24 cellular contexts compared by ENCODE assay signal in the genomic region with DNA sequence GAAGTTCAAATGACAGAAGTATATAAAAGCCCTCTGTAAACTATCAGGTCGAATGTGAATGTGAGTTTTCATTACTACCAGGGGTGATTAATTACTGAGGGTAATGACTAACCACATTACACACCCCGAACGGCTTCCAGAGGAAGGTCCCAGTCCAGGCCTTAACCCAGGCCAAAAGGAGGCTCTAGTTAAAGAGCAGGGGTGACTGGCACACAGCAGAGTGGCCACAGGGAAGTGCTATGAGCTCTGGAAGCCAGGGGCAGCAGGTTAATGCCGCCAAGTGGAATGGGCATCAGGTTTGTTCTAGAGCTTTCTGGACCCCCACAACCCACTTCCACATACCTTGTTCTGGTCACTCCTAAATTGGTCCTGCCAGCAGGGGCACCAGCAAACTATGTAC.
DNase-seq lines count a peak whose midpoint lies in the region; ATAC-seq, FAIRE-seq and TF ChIP-seq lines count a peak whose summit lies in the region.
"Had no signal": no experiment of that assay in that cellular context is flagged by ENCODE, and none has a peak within 500 bp of the region (broad histone marks: within the 10 kb centered on the region; RNA-seq: fewer than 3 reads in every experiment).

No MANE protein-coding gene starts in this region.

- no peaks in the 10 kb centered on the region for H3K9me3 ChIP-seq in astrocyte (ENCODE audit: insufficient read depth, low read depth, low read length)
- no peaks in the 10 kb centered on the region for H3K9me3 ChIP-seq in small intestine (ENCODE audit: control insufficient read depth, low read depth)
- H3K9me3 ChIP-seq: sigmoid colon had no signal

- WGBS in small intestine, 3 donors = 32 to 64% (median 36%) methylated on average over 4 of the region's 4 CpGs

- H3K4me1 Mint-ChIP-seq in IgD-negative memory B cell (peaks cover 22 to 47% (median 41%) of the 10 kb centered on the region in 3 donors), astrocyte (ENCODE audit: low read depth, unreplicated experiment) (peaks cover 9% of the 10 kb centered on the region)
- H3K4me1 Mint-ChIP-seq in naive thymus-derived CD8-positive, alpha-beta T cell = peaks cover 0 to 16% (median 0%) of the 10 kb centered on the region in 4 donors

- H3K27ac ChIP-seq in astrocyte (ENCODE audit: low read depth, low read length) (no peak overlapping the region), small intestine (ENCODE audit: low read depth in 1 of 2, low read length in 1 of 2) (peak overlapping the region in 1 of 2 donors; percentile 33)
- H3K27ac ChIP-seq: cardiac muscle cell, parathyroid adenoma, SK-N-MC had no signal

- FAIRE-seq in astrocyte (lab: Jason Lieb, UNC) = no peak
- FAIRE-seq in small intestine (lab: Jason Lieb, UNC) = no peak
- FAIRE-seq: D721Med, endometrium, GM12891 had no signal

- peaks cover 3% of the 10 kb centered on the region for H3K4me1 ChIP-seq in astrocyte (ENCODE audit: insufficient read depth, low read length)
- peaks cover 0 to 2% of the 10 kb centered on the region in 2 donors for H3K4me1 ChIP-seq in small intestine (ENCODE audit: control insufficient read depth in 2 of 2, insufficient read depth in 1 of 2, low read depth in 1 of 2, low read length in 1 of 2)
- H3K4me1 ChIP-seq: parathyroid adenoma had no signal

- DNase-seq in astrocyte (ENCODE audit: low read depth) (peak; percentile 18), kidney tubule cell (ENCODE audit: low spot score) (peak; percentile 33), small intestine (peak; percentile 63), epidermal melanocyte (ENCODE audit: insufficient read length, low spot score) (no peak), Ammon's horn (ENCODE audit: low spot score) (no peak)
- DNase-seq in naive thymus-derived CD8-positive, alpha-beta T cell = no peak
- DNase-seq: activated CD4-positive, alpha-beta T cell treated with anti-CD3 and anti-CD28 coated beads for 4 hours; activated naive CD4-positive, alpha-beta T cell; activated T-cell treated with anti-CD3 and anti-CD28 coated beads, Interleukin-2, amount 50 U/mL, for 4 hours; H7; left cardiac atrium; natural killer cell; NCI-H1694 treated with DMSO at 0.1 percent for 48 hours; NCI-H2171; NCI-H524 treated with DMSO at 0.1 percent for 48 hours; sigmoid colon had no signal

- no peak overlapping the region for H3K4me2 ChIP-seq in astrocyte (ENCODE audit: low read length)

- no peak overlapping the region for H2AFZ ChIP-seq in astrocyte (ENCODE audit: low read depth, low read length)
- H2AFZ ChIP-seq: parathyroid adenoma had no signal

- H3K9ac ChIP-seq in astrocyte (ENCODE audit: low read length) = no peak overlapping the region
- H3K9ac ChIP-seq: parathyroid adenoma had no signal

- no peaks in the 10 kb centered on the region for H3K79me2 ChIP-seq in astrocyte (ENCODE audit: insufficient read depth, low read length)
- H3K79me2 ChIP-seq: parathyroid adenoma had no signal

- H3K4me3 Mint-ChIP-seq in IgD-negative memory B cell (peak overlapping the region in 1 of 4 donors; percentile 51), astrocyte (ENCODE audit: unreplicated experiment) (no peak overlapping the region)
- no peak overlapping the region for H3K4me3 Mint-ChIP-seq in naive thymus-derived CD8-positive, alpha-beta T cell
- H3K4me3 Mint-ChIP-seq: activated T-cell treated with anti-CD3 and anti-CD28 coated beads, Interleukin-2, amount 50 U/mL, for 4 hours; natural killer cell; T-helper 1 cell treated with Interleukin-12 subunit alpha and Interleukin-12 subunit beta and Interleukin-4 antibody, amounts not matched to agents 30 μg/mL and 1 μg/mL, for 36 hours had no signal

- H3K36me3 Mint-ChIP-seq in IgD-negative memory B cell (peaks cover 21% of the 10 kb centered on the region), astrocyte (ENCODE audit: low read depth, unreplicated experiment) (peaks cover 11% of the 10 kb centered on the region)
- H3K36me3 Mint-ChIP-seq in naive thymus-derived CD8-positive, alpha-beta T cell = no peaks in the 10 kb centered on the region
- H3K36me3 Mint-ChIP-seq: natural killer cell had no signal

- H3K27ac Mint-ChIP-seq in IgD-negative memory B cell (peak overlapping the region; percentile 53 to 90 (median 73)), astrocyte (ENCODE audit: unreplicated experiment) (no peak overlapping the region)
- H3K27ac Mint-ChIP-seq in naive thymus-derived CD8-positive, alpha-beta T cell = peak overlapping the region in 1 of 10 donors; percentile 24
- H3K27ac Mint-ChIP-seq: natural killer cell; T-helper 1 cell treated with Interleukin-12 subunit alpha and Interleukin-12 subunit beta and Interleukin-4 antibody, amounts not matched to agents 30 μg/mL and 1 μg/mL, for 36 hours had no signal

- POLR2A ChIA-PET in naive thymus-derived CD8-positive, alpha-beta T cell (lab: Charles Lee) = no interaction called here

- H3K9me3 Mint-ChIP-seq in IgD-negative memory B cell = peaks cover 0 to 5% (median 0%) of the 10 kb centered on the region in 3 donors
- H3K9me3 Mint-ChIP-seq in astrocyte (ENCODE audit: unreplicated experiment) = peaks cover 2% of the 10 kb centered on the region
- H3K9me3 Mint-ChIP-seq in naive thymus-derived CD8-positive, alpha-beta T cell = no peaks in the 10 kb centered on the region
- H3K9me3 Mint-ChIP-seq: activated T-cell treated with anti-CD3 and anti-CD28 coated beads, Interleukin-2, amount 50 U/mL, for 4 hours; natural killer cell; T-helper 1 cell treated with Interleukin-12 subunit alpha and Interleukin-12 subunit beta and Interleukin-4 antibody, amounts not matched to agents 30 μg/mL and 1 μg/mL, for 36 hours had no signal

- no peak for TF ChIP-seq CTCF in astrocyte (IDR thresholded peaks at IDR 0.05; ENCODE audit: insufficient read depth, low read depth, low read length)

- H3K36me3 ChIP-seq in astrocyte (ENCODE audit: insufficient read depth, low read length) (no peaks in the 10 kb centered on the region), small intestine (ENCODE audit: control insufficient read depth in 2 of 2, insufficient read depth in 2 of 2, low read length in 2 of 2) (peaks cover 0 to 4% of the 10 kb centered on the region in 2 donors)
- H3K36me3 ChIP-seq: cardiac muscle cell had no signal

- ATAC-seq in naive thymus-derived CD8-positive, alpha-beta T cell = no peak
- ATAC-seq: activated T-cell treated with anti-CD3 and anti-CD28 coated beads, Interleukin-2, amount 50 U/mL, for 4 hours; left cardiac atrium; natural killer cell had no signal

- no peaks in the 10 kb centered on the region for H3K27me3 ChIP-seq in astrocyte (ENCODE audit: insufficient read depth, low read length)
- H3K27me3 ChIP-seq in small intestine (ENCODE audit: control insufficient read depth in 2 of 2, insufficient read depth in 2 of 2, low read length in 2 of 2) = no peaks in the 10 kb centered on the region
- H3K27me3 ChIP-seq: cardiac muscle cell, sigmoid colon had no signal

- H3K27me3 Mint-ChIP-seq in IgD-negative memory B cell (no peaks in the 10 kb centered on the region), astrocyte (ENCODE audit: low read depth, unreplicated experiment) (no peaks in the 10 kb centered on the region)
- peaks cover 0 to 2% (median 0%) of the 10 kb centered on the region in 5 donors for H3K27me3 Mint-ChIP-seq in naive thymus-derived CD8-positive, alpha-beta T cell

- no peak overlapping the region for H3K4me3 ChIP-seq in astrocyte (ENCODE audit: insufficient read depth, low read depth, low read length)
- no peak overlapping the region for H3K4me3 ChIP-seq in small intestine (ENCODE audit: low read depth in 1 of 2, low read length in 2 of 2)
- H3K4me3 ChIP-seq: cardiac muscle cell, sigmoid colon, SK-N-MC had no signal

- H4K20me1 ChIP-seq in astrocyte (ENCODE audit: insufficient read depth, low read length) = peaks cover 4% of the 10 kb centered on the region

Comparison
In these comparisons a context has a peak if more than half of its experiments do, and no peak if none do; other contexts are left out.
1. DNase-seq: peak in astrocyte (single experiment), kidney tubule cell (single experiment) and small intestine (single experiment); none in epidermal melanocyte (single experiment), Ammon's horn (single experiment) and naive thymus-derived CD8-positive, alpha-beta T cell (0 of 10).